ENCODE assay signal across 20 cellular contexts in genomic region chr20:54134445-54135220, GRCh38. TPM values are rescaled to one million over a fixed set of nuclear protein-coding genes. Genes with fewer than 3 reads are reported as not detected.
DNase-seq lines count a peak whose midpoint lies in the region; ATAC-seq, FAIRE-seq and TF ChIP-seq lines count a peak whose summit lies in the region.
"Had no signal": no experiment of that assay in that cellular context is flagged by ENCODE, and none has a peak within 500 bp of the region (broad histone marks: within the 10 kb centered on the region; RNA-seq: fewer than 3 reads in every experiment).

No MANE protein-coding gene starts in this region.

- TF ChIP-seq CTCF in HCT116 (IDR thresholded peaks at IDR 0.05 in 2 of 3, conservative IDR thresholded peaks at IDR 0.05 in 1 of 3; ENCODE audit: borderline replicate concordance in 1 of 3, insufficient read depth in 1 of 3, low read depth in 2 of 3, low read length in 2 of 3) (no peak), astrocyte of the spinal cord (IDR thresholded peaks at IDR 0.05; ENCODE audit: low read depth, low read length) (no peak)

- H3K9ac ChIP-seq in HCT116 (ENCODE audit: low read length) = peak overlapping the region; percentile 72
- H3K9ac ChIP-seq: neural progenitor cell had no signal

- DNase-seq in HCT116 (ENCODE audit: low read depth, low spot score) (peak; percentile 76), MG63 (peak; percentile 50), astrocyte of the spinal cord (ENCODE audit: low read depth, low spot score) (peak; percentile 40), non-pigmented ciliary epithelial cell (ENCODE audit: low read depth) (peak; percentile 81), AML-193 (lab: John Stamatoyannopoulos, UW) (no peak), GM12891 (ENCODE audit: insufficient read length, low spot score) (no peak)
- DNase-seq in stimulated activated naive CD4-positive, alpha-beta T cell treated with Interleukin-2 at 50 U/mL for 16 hours (lab: John Stamatoyannopoulos, UW) = no peak
- DNase-seq: amygdala; colonic mucosa; DMS79; GOT3; kidney; NCI-H1105 treated with DMSO at 0.1 percent for 48 hours; NCI-H2171 treated with DMSO at 0.1 percent for 48 hours; stimulated activated CD4-positive, alpha-beta T cell treated with anti-CD3 and anti-CD28 coated beads, Interleukin-1b, Interleukin-23, amount 100 ng/mL, for 48 hours had no signal

- H4K20me1 ChIP-seq in HCT116 (ENCODE audit: insufficient read depth) = no peaks in the 10 kb centered on the region

- no peaks in the 10 kb centered on the region; a peak in 1 of 4 replicates for H3K9me3 ChIP-seq in HCT116 (ENCODE audit: control insufficient read depth in 1 of 2, insufficient read depth in 1 of 2, low read depth in 1 of 2, low read length in 2 of 2)
- peaks cover 4% of the 10 kb centered on the region for H3K9me3 ChIP-seq in MG63
- H3K9me3 ChIP-seq: colonic mucosa had no signal

- CTCF ChIA-PET in HCT116 (lab: Charles Lee) = interaction anchor here (2.5 kb wide), 1 partner anchor 31 kb away, joined by 11 read pairs; no protein-coding TSS in a partner anchor

- H3K36me3 ChIP-seq in HCT116 (ENCODE audit: control insufficient read depth in 1 of 2, insufficient read depth in 2 of 2, low read length in 2 of 2) (peaks cover 0 to 10% of the 10 kb centered on the region in 2 experiments; a peak in 1 of 4 replicates), MG63 (no peaks in the 10 kb centered on the region)
- H3K36me3 ChIP-seq: colonic mucosa, neural progenitor cell had no signal

- ATAC-seq in HCT116 = peak; percentile 20; the same call in 1 of the 2 replicates
- no peak for ATAC-seq in HG02642 (IDR thresholded peaks at IDR 0.05; ENCODE audit: poor library complexity, unreplicated experiment)

- no peak for FAIRE-seq in GM12891 (lab: Jason Lieb, UNC)
- FAIRE-seq: endothelial cell of umbilical vein, kidney had no signal

- POLR2A ChIA-PET in HCT116 (lab: Charles Lee) = interaction anchor here (0.6 to 1.7 kb wide), 2 partner anchors 9 to 777 kb away, joined by 4 read pairs; no protein-coding TSS in a partner anchor

- H3K4me1 ChIP-seq in HCT116 (ENCODE audit: control insufficient read depth in 1 of 2, insufficient read depth in 2 of 2, low read length in 2 of 2) = peaks cover 64 to 90% of the 10 kb centered on the region in 2 experiments

- intact Hi-C loops in HCT116 (cut with micrococcal nuclease) = no loop called here

- no peak overlapping the region for H3K4me3 ChIP-seq in HCT116 (replicated peaks in 1 of 2; ENCODE audit: low read depth in 1 of 2, low read length in 2 of 2)
- no peak overlapping the region for H3K4me3 ChIP-seq in MG63
- H3K4me3 ChIP-seq in astrocyte of the spinal cord (ENCODE audit: low read depth, low read length) = no peak overlapping the region
- H3K4me3 ChIP-seq: colonic mucosa, neural progenitor cell, SK-N-MC had no signal

- RAD21 ChIA-PET in HCT116 (lab: Charles Lee; ENCODE audit: low non-redundant PET in 1 of 2, low total read pairs in 2 of 2, uncharacterized antibody in 2 of 2, unreplicated experiment in 2 of 2) = no interaction called here

- H3K9me2 ChIP-seq in HCT116 (ENCODE audit: insufficient read depth) = no peaks in the 10 kb centered on the region

- peak overlapping the region; percentile 42 for H3K4me2 ChIP-seq in HCT116 (ENCODE audit: low read length)
- H3K4me2 ChIP-seq: neural progenitor cell had no signal

- H3K27me3 ChIP-seq in HCT116 (ENCODE audit: insufficient read depth, low read length) (no peaks in the 10 kb centered on the region), MG63 (no peaks in the 10 kb centered on the region)
- H3K27me3 ChIP-seq: colonic mucosa, neural progenitor cell had no signal

- no peak overlapping the region for H2AFZ ChIP-seq in HCT116 (ENCODE audit: low read depth, low read length, poor library complexity, severe bottlenecking)
- H2AFZ ChIP-seq: neural progenitor cell had no signal

- in situ Hi-C loops in astrocyte of the spinal cord (cut with HindIII; ENCODE audit: low sequenced_read_pairs) = no loop called here

- TF ChIP-seq POLR2A in HCT116 (IDR thresholded peaks at IDR 0.05; ENCODE audit: borderline replicate concordance, extremely low read depth, insufficient read depth, insufficient read length) (no peak), GM12891 (IDR thresholded peaks at IDR 0.05; ENCODE audit: low read depth, low read length) (no peak)

- peak overlapping the region; percentile 98 for H3K27ac ChIP-seq in HCT116 (ENCODE audit: low read depth, low read length)
- H3K27ac ChIP-seq: C4-2B, neural progenitor cell, SK-N-MC had no signal

- no peaks in the 10 kb centered on the region for H3K79me2 ChIP-seq in HCT116 (ENCODE audit: insufficient read depth, low read length)

- no TSS peak for BruUV-seq in HCT116 (replicated peaks; lab: Mats Ljungman, UMichigan)

- TF ChIP-seq RAD21 in HCT116 (IDR thresholded peaks at IDR 0.05; ENCODE audit: low read depth) = no peak

TF ChIP-seq in HCT116, 20 proteins besides CTCF, POLR2A, EP300 and RAD21 (continues in another document):
- TF ChIP-seq JUND (IDR thresholded peaks at IDR 0.05) (peak; percentile 50), REST (IDR thresholded peaks at IDR 0.05; ENCODE audit: low read depth) (no peak), ZNF274 (IDR thresholded peaks at IDR 0.05; ENCODE audit: low read depth, low read length) (no peak)

TF ChIP-seq in GM12891, 5 proteins besides CTCF, POLR2A, EP300 and RAD21:
- no peak for TF ChIP-seq POU2F2 (IDR thresholded peaks at IDR 0.05; ENCODE audit: low read depth, low read length)
- TF ChIP-seq SPI1 (IDR thresholded peaks at IDR 0.05; ENCODE audit: low read depth, low read length) = no peak
- no peak for TF ChIP-seq PAX5 (IDR thresholded peaks at IDR 0.05; ENCODE audit: insufficient read depth, low read length, severe bottlenecking)
- TF ChIP-seq TAF1 (IDR thresholded peaks at IDR 0.05; ENCODE audit: low read depth, low read length) = no peak
- TF ChIP-seq POLR2AphosphoS5 (IDR thresholded peaks at IDR 0.05; ENCODE audit: low read depth, low read length) = no peak

RNA-seq across cellular contexts. Expression of gene CYP24A1, which starts 39.2 kb away (rescaled TPM):
- 267 TPM for total RNA-seq in HCT116 (2021; ENCODE audit: unreplicated experiment)
- polyA plus RNA-seq in HCT116 (2012) = 18.9 and 34.6 TPM in 2 replicates
- not detected in 2 replicates for total RNA-seq in MG63 (2014; rRNA removed; shearing (Covaris generic); ENCODE audit: low replicate concordance)
- not detected for polyA plus RNA-seq in GM12891 (2012; ENCODE audit: low read depth, missing spikeins)
- total RNA-seq: endothelial cell of umbilical vein had no signal
- polyA plus RNA-seq: endothelial cell of umbilical vein had no signal

Comparison
In these comparisons a context has a peak if more than half of its experiments do, and no peak if none do; other contexts are left out.
1. DNase-seq: peak in HCT116 (single experiment), MG63 (single experiment), astrocyte of the spinal cord (single experiment) and non-pigmented ciliary epithelial cell (single experiment); none in AML-193 (0 of 2), stimulated activated naive CD4-positive, alpha-beta T cell treated with Interleukin-2 at 50 U/mL for 16 hours (single experiment) and GM12891 (single experiment).
2. RNA of gene CYP24A1, which starts 39.2 kb away (total RNA-seq): 267 TPM in HCT116 (single experiment); not detected in MG63; every median in the first group is over 100 times any median in the second.